ENCODE assay signal across 11 cellular contexts in the genomic region with DNA sequence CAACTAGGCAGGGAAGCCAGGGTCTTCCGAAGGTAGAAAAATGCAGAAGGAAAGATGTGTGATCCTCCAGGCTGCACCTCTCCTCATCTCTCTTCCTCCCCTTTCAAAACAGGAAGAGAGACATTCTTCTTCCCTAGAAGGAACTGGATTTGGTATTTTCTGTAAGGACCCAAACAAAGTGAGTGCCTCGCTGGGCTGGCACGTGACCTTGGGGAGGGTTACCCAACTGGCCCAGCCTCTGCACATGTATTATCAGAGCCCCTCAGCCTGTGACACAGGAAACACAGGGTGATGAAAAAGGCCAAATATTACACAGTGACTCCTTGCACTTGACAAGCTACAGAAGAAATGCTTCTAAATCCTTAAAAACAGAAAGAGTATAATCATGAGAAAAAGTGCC. TPM values are rescaled to one million over a fixed set of nuclear protein-coding genes. Genes with fewer than 3 reads are reported as not detected.
A peak's percentile ranks its signal among the peaks of the same experiment; 100 is the strongest.
DNase-seq lines count a peak whose midpoint lies in the region; ATAC-seq, FAIRE-seq and TF ChIP-seq lines count a peak whose summit lies in the region.
"Had no signal": no experiment of that assay in that cellular context is flagged by ENCODE, and none has a peak within 500 bp of the region (broad histone marks: within the 10 kb centered on the region; RNA-seq: fewer than 3 reads in every experiment).

No MANE protein-coding gene starts in this region.

- H3K9me3 ChIP-seq in astrocyte (ENCODE audit: insufficient read depth, low read depth, low read length) (no peaks in the 10 kb centered on the region), gastroesophageal sphincter (no peaks in the 10 kb centered on the region)

- H3K79me2 ChIP-seq in astrocyte (ENCODE audit: insufficient read depth, low read length), result peaks cover 73% of the 10 kb centered on the region

- H2AFZ ChIP-seq in astrocyte (ENCODE audit: low read depth, low read length), result peak overlapping the region; percentile 43

- no peak for TF ChIP-seq EP300 in gastroesophageal sphincter (IDR thresholded peaks at IDR 0.05)

- 40% methylated on average over 2 of the region's 3 CpGs; no CpG with 5 or more reads in 1 of the 2 donors for WGBS in gastroesophageal sphincter (ENCODE audit: low coverage in 1 of 2), 2 donors

- H3K27ac ChIP-seq in astrocyte (ENCODE audit: low read depth, low read length), result no peak overlapping the region
- H3K27ac ChIP-seq in gastroesophageal sphincter, result no peak overlapping the region

- H4K20me1 ChIP-seq in astrocyte (ENCODE audit: insufficient read depth, low read length), result no peaks in the 10 kb centered on the region

- peaks cover 42% of the 10 kb centered on the region for H3K36me3 Mint-ChIP-seq in T-helper 1 cell treated with Interleukin-12 subunit alpha and Interleukin-12 subunit beta and Interleukin-4 antibody, amounts not matched to agents 30 μg/mL and 1 μg/mL, for 36 hours (ENCODE audit: low read depth)
- peaks cover 2% of the 10 kb centered on the region for H3K36me3 Mint-ChIP-seq in astrocyte (ENCODE audit: low read depth, unreplicated experiment)
- no peaks in the 10 kb centered on the region for H3K36me3 Mint-ChIP-seq in osteocyte (ENCODE audit: unreplicated experiment)

- peak overlapping the region; percentile 94 for H3K4me3 Mint-ChIP-seq in T-helper 1 cell treated with Interleukin-12 subunit alpha and Interleukin-12 subunit beta and Interleukin-4 antibody, amounts not matched to agents 30 μg/mL and 1 μg/mL, for 36 hours
- no peak overlapping the region for H3K4me3 Mint-ChIP-seq in astrocyte (ENCODE audit: unreplicated experiment)
- H3K4me3 Mint-ChIP-seq in osteocyte (ENCODE audit: unreplicated experiment), result peak overlapping the region; percentile 100

- TF ChIP-seq CTCF in NB4 (IDR thresholded peaks at IDR 0.05; ENCODE audit: low read depth, low read length), result no peak
- no peak for TF ChIP-seq CTCF in astrocyte (IDR thresholded peaks at IDR 0.05; ENCODE audit: insufficient read depth, low read depth, low read length)
- TF ChIP-seq CTCF in osteocyte (IDR thresholded peaks at IDR 0.05), result no peak
- TF ChIP-seq CTCF in gastroesophageal sphincter (IDR thresholded peaks at IDR 0.05), result no peak

- no peaks in the 10 kb centered on the region for H3K27me3 Mint-ChIP-seq in T-helper 1 cell treated with Interleukin-12 subunit alpha and Interleukin-12 subunit beta and Interleukin-4 antibody, amounts not matched to agents 30 μg/mL and 1 μg/mL, for 36 hours (ENCODE audit: low read depth)
- H3K27me3 Mint-ChIP-seq in astrocyte (ENCODE audit: low read depth, unreplicated experiment) (no peaks in the 10 kb centered on the region), osteocyte (ENCODE audit: unreplicated experiment) (no peaks in the 10 kb centered on the region)

- H3K4me2 ChIP-seq in astrocyte (ENCODE audit: low read length), result peak overlapping the region; percentile 93

- DNase-seq in T-helper 1 cell (no peak), NB4 (ENCODE audit: low read depth) (peak; percentile 19), astrocyte (ENCODE audit: low read depth) (no peak), osteocyte (ENCODE audit: extremely low spot score, unreplicated experiment) (peak; percentile 57), H7 (no peak)
- DNase-seq: 8988T, cerebellar nuclear complex, NCI-H82 had no signal

- H3K36me3 ChIP-seq in astrocyte (ENCODE audit: insufficient read depth, low read length) (peaks cover 8% of the 10 kb centered on the region), gastroesophageal sphincter (no peaks in the 10 kb centered on the region), H7 (replicated peaks; ENCODE audit: control insufficient read depth, insufficient read depth, low read length) (peaks cover 45% of the 10 kb centered on the region)

- FAIRE-seq in astrocyte (lab: Jason Lieb, UNC), result no peak

- TF ChIP-seq POLR2A in NB4 (IDR thresholded peaks at IDR 0.05; ENCODE audit: extremely low read depth, insufficient read length) (no peak), gastroesophageal sphincter (IDR thresholded peaks at IDR 0.05) (no peak)

- H3K9me3 Mint-ChIP-seq in T-helper 1 cell treated with Interleukin-12 subunit alpha and Interleukin-12 subunit beta and Interleukin-4 antibody, amounts not matched to agents 30 μg/mL and 1 μg/mL, for 36 hours, result no peaks in the 10 kb centered on the region
- H3K9me3 Mint-ChIP-seq in astrocyte (ENCODE audit: unreplicated experiment) (no peaks in the 10 kb centered on the region), osteocyte (ENCODE audit: unreplicated experiment) (no peaks in the 10 kb centered on the region)

- H3K27ac Mint-ChIP-seq in T-helper 1 cell treated with Interleukin-12 subunit alpha and Interleukin-12 subunit beta and Interleukin-4 antibody, amounts not matched to agents 30 μg/mL and 1 μg/mL, for 36 hours, result peak overlapping the region; percentile 8
- no peak overlapping the region for H3K27ac Mint-ChIP-seq in astrocyte (ENCODE audit: unreplicated experiment)
- H3K27ac Mint-ChIP-seq in osteocyte (ENCODE audit: unreplicated experiment), result peak overlapping the region; percentile 19

- H3K9ac ChIP-seq in astrocyte (ENCODE audit: low read length), result peak overlapping the region; percentile 87

- no peak for ATAC-seq in gastroesophageal sphincter
- ATAC-seq in GM18867 (IDR thresholded peaks at IDR 0.05; ENCODE audit: unreplicated experiment), result no peak

- H3K4me3 ChIP-seq in NB4 (ENCODE audit: low read depth, low read length), result peak overlapping the region; percentile 99
- H3K4me3 ChIP-seq in astrocyte (ENCODE audit: insufficient read depth, low read depth, low read length), result peak overlapping the region; percentile 77
- no peak overlapping the region for H3K4me3 ChIP-seq in gastroesophageal sphincter
- no peak overlapping the region for H3K4me3 ChIP-seq in H7 (ENCODE audit: insufficient read depth, low read depth, low read length)

- H3K4me1 ChIP-seq in astrocyte (ENCODE audit: insufficient read depth, low read length) (peaks cover 8% of the 10 kb centered on the region), gastroesophageal sphincter (peaks cover 0 to 17% (median 6%) of the 10 kb centered on the region in 3 donors)

- H3K27me3 ChIP-seq in astrocyte (ENCODE audit: insufficient read depth, low read length) (no peaks in the 10 kb centered on the region), gastroesophageal sphincter (peaks cover 31% of the 10 kb centered on the region), H7 (ENCODE audit: control insufficient read depth, insufficient read depth, low read length) (no peaks in the 10 kb centered on the region)

- peaks cover 48% of the 10 kb centered on the region for H3K4me1 Mint-ChIP-seq in T-helper 1 cell treated with Interleukin-12 subunit alpha and Interleukin-12 subunit beta and Interleukin-4 antibody, amounts not matched to agents 30 μg/mL and 1 μg/mL, for 36 hours (ENCODE audit: low read depth)
- H3K4me1 Mint-ChIP-seq in astrocyte (ENCODE audit: low read depth, unreplicated experiment) (peaks cover 4% of the 10 kb centered on the region), osteocyte (ENCODE audit: unreplicated experiment) (peaks cover 32% of the 10 kb centered on the region)

RNA-seq across cellular contexts. Expression of gene HJURP, which starts 2.3 kb away (rescaled TPM):
- total RNA-seq in astrocyte, result 2.7 and 5.9 TPM in 2 replicates
- total RNA-seq in osteocyte, result 7.7 and 7.9 TPM in 2 replicates
- 1 to 10 TPM in 2 of 4 donors, under 1 TPM in 1, not detected in 1; 0.15 to 3.1 (median 2.5) TPM for total RNA-seq in gastroesophageal sphincter
- total RNA-seq in H7 (2014; rRNA removed; shearing (Covaris generic)), result 61.6 and 84.5 TPM in 2 replicates

Comparison
In these comparisons a context has a peak if more than half of its experiments do, and no peak if none do; other contexts are left out.
1. DNase-seq: peak in NB4 (single experiment) and osteocyte (single experiment); none in T-helper 1 cell (0 of 5), astrocyte (single experiment) and H7 (single experiment).
2. H3K4me3 ChIP-seq: peak in NB4 (single experiment) and astrocyte (single experiment); none in gastroesophageal sphincter (0 of 2) and H7 (single experiment).